22 cellular contexts compared by ENCODE assay signal in genomic region chr11:38594881-38595280, GRCh38.
"Had no signal": no experiment of that assay in that cellular context is flagged by ENCODE, and none has a peak within 500 bp of the region (broad histone marks: within the 10 kb centered on the region; RNA-seq: fewer than 3 reads in every experiment).

No MANE protein-coding gene starts in this region.

- H3K9me3 ChIP-seq: colonic mucosa, heart left ventricle, mucosa of descending colon, sigmoid colon, testis, uterus had no signal

- DNase-seq: activated B cell treated with CpG ODN at 0.5 μM for 24 hours; activated CD4-positive, alpha-beta T cell treated with anti-CD3 and anti-CD28 coated beads for 36 hours; activated CD4-positive, alpha-beta T cell treated with anti-CD3 and anti-CD28 coated beads, Interleukin-2, amount 50 U/mL, for 4 hours; activated CD8-positive, alpha-beta memory T cell treated with anti-CD3 and anti-CD28 coated beads for 24 hours; activated CD8-positive, alpha-beta memory T cell treated with anti-CD3 and anti-CD28 coated beads, Interleukin-2, amount 50 U/mL, for 4 hours; activated naive CD4-positive, alpha-beta T cell; activated naive CD8-positive, alpha-beta T cell treated with anti-CD3 and anti-CD28 coated beads for 36 hours; activated T-cell treated with anti-CD3 and anti-CD28 coated beads, Interleukin-2, amount 50 U/mL, for 24 hours; colonic mucosa; heart left ventricle; islet precursor cell; left cardiac atrium; mesendoderm; retina; sigmoid colon; stimulated activated CD4-positive, alpha-beta T cell treated with anti-CD3 and anti-CD28 coated beads, Interleukin-4, amount 100 ng/mL, for 1 hour; stimulated activated naive CD4-positive, alpha-beta T cell; T-helper 9 cell; testis; trophoblast cell; uterus had no signal

- H3K36me3 ChIP-seq: colonic mucosa, heart left ventricle, sigmoid colon, uterus had no signal

- ATAC-seq: activated CD4-positive, alpha-beta T cell treated with anti-CD3 and anti-CD28 coated beads for 36 hours; heart left ventricle; left cardiac atrium; mucosa of descending colon had no signal

- H3K4me3 ChIP-seq: colonic mucosa, heart left ventricle, mucosa of descending colon, sigmoid colon, testis, uterus had no signal

- H3K27ac ChIP-seq: colonic mucosa, heart left ventricle, sigmoid colon, testis, uterus had no signal

- H3K4me1 ChIP-seq: colonic mucosa, heart left ventricle, sigmoid colon, testis, uterus had no signal

- H3K27me3 ChIP-seq: colonic mucosa, heart left ventricle, sigmoid colon, testis, uterus had no signal
